23 cellular contexts compared by ENCODE assay signal in the genomic region with DNA sequence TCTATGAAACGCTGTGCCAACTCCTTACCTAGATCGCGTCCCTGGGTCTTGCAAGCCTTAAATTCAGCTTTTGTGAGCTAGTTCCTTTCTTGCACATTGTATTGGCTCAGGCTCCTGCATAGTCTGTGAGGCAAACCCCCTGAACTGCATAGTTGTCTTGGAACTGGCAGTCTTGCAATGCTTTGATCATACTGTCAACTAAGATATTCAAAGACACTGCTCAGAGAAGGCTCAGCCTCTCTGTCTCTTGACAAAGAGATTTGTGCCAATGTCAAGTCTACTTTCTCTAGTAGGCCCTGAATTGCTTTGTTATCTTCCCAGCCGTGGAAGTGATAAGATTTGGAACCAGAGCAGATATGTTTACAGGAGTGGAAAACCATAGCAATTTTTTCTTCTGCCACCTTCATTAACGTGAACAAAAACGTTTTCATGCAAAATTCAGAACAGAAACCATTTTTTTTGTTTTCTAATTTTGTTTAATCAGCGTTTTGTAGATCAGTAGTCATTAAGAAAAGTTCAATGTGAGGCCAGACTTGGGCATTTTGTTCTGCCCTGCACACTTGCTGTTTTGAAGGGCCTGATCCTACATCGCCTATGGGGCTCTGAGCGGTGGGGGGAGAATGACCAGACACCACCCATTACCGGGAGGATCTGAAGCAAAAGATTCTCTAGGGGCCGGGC. TPM values are rescaled to one million over a fixed set of nuclear protein-coding genes. Genes with fewer than 3 reads are reported as not detected.
DNase-seq lines count a peak whose midpoint lies in the region; ATAC-seq and TF ChIP-seq lines count a peak whose summit lies in the region.
"Had no signal": no experiment of that assay in that cellular context is flagged by ENCODE, and none has a peak within 500 bp of the region (broad histone marks: within the 10 kb centered on the region; RNA-seq: fewer than 3 reads in every experiment).

No MANE protein-coding gene starts in this region.

- H3K4me3 ChIP-seq in cardiac muscle cell (no peak overlapping the region), left ventricle myocardium inferior (no peak overlapping the region), IMR-90 (ENCODE audit: insufficient read depth, low read depth, low read length) (no peak overlapping the region), right cardiac atrium (ENCODE audit: low read length) (no peak overlapping the region), smooth muscle cell (no peak overlapping the region)
- H3K4me3 ChIP-seq: HAP-1, PC-9 had no signal

- H2BK15ac ChIP-seq in IMR-90 (ENCODE audit: low read depth, low read length), result no peak overlapping the region

- H2BK5ac ChIP-seq in IMR-90 (ENCODE audit: low read depth, low read length, poor library complexity, severe bottlenecking), result no peak overlapping the region

- TF ChIP-seq RAD21 in IMR-90 (IDR thresholded peaks at IDR 0.05; ENCODE audit: low read length), result no peak

- DNase-seq in cardiac muscle cell (ENCODE audit: low read depth in 1 of 2, low spot score in 1 of 2) (peak in 1 of 2 donors; percentile 78), left ventricle myocardium inferior (no peak), IMR-90 (no peak), right cardiac atrium (no peak), smooth muscle cell (lab: John Stamatoyannopoulos, UW; ENCODE audit: unreplicated experiment) (no peak), NCI-H1436 (lab: John Stamatoyannopoulos, UW) (no peak), progenitor cell of endocrine pancreas (ENCODE audit: low spot score, unreplicated experiment) (no peak)
- DNase-seq: 8988T, DMS53, HFFc6, MM.1S, NCI-H1694, NCI-H2029 treated with DMSO at 0.1 percent for 48 hours, NCI-H446 treated with DMSO at 0.1 percent for 48 hours, NCI-H526, NCI-H82, PC-9, SHP77 treated with DMSO at 0.1 percent for 48 hours had no signal

- no peaks in the 10 kb centered on the region for H3K36me3 Mint-ChIP-seq in progenitor cell of endocrine pancreas (ENCODE audit: insufficient read depth)

- no peak overlapping the region for H3K14ac ChIP-seq in IMR-90 (replicated peaks; ENCODE audit: low read depth, low read length)

- ATAC-seq in IMR-90 (ENCODE audit: low read depth), result no peak
- peak; percentile 61 to 71 for ATAC-seq in right cardiac atrium
- no peak for ATAC-seq in HG03135 (IDR thresholded peaks at IDR 0.05; ENCODE audit: unreplicated experiment)

- no peak overlapping the region for H2AK9ac ChIP-seq in IMR-90 (replicated peaks; ENCODE audit: low read depth, low read length, poor library complexity)

- TF ChIP-seq POLR2A in IMR-90 (IDR thresholded peaks at IDR 0.05; ENCODE audit: low read depth, low read length), result no peak

- no peak overlapping the region for H3K56ac ChIP-seq in IMR-90 (ENCODE audit: extremely low read depth, insufficient read depth, low read length)

- H3F3A ChIP-seq in smooth muscle cell (ENCODE audit: low read depth), result no peaks in the 10 kb centered on the region

- no peak overlapping the region for H2AFZ ChIP-seq in IMR-90 (replicated peaks; ENCODE audit: low read length, poor library complexity)
- no peak overlapping the region for H2AFZ ChIP-seq in smooth muscle cell (ENCODE audit: low read depth)
- H2AFZ ChIP-seq: PC-9 had no signal

- no peak overlapping the region for H3K4me3 Mint-ChIP-seq in progenitor cell of endocrine pancreas (ENCODE audit: low read depth)
- H3K4me3 Mint-ChIP-seq: HFFc6 had no signal

- H3K27ac ChIP-seq in cardiac muscle cell, result peak overlapping the region; percentile 99
- no peak overlapping the region for H3K27ac ChIP-seq in left ventricle myocardium inferior (replicated peaks)
- no peak overlapping the region for H3K27ac ChIP-seq in IMR-90 (ENCODE audit: insufficient read depth, low read length)
- peak overlapping the region; percentile 61 for H3K27ac ChIP-seq in right cardiac atrium (ENCODE audit: low read length)
- H3K27ac ChIP-seq in smooth muscle cell (ENCODE audit: low read depth), result peak overlapping the region; percentile 62
- H3K27ac ChIP-seq: KMS-11, PC-9 had no signal

- H3K4me2 ChIP-seq in IMR-90 (ENCODE audit: low read depth, low read length) (no peak overlapping the region), smooth muscle cell (no peak overlapping the region)
- H3K4me2 ChIP-seq: KMS-11, PC-9 had no signal

- no peaks in the 10 kb centered on the region for H3K79me1 ChIP-seq in IMR-90 (ENCODE audit: low read depth in 1 of 2, low read length in 2 of 2)

- H4K8ac ChIP-seq in IMR-90 (ENCODE audit: low read depth in 2 of 2, low read length in 2 of 2), result no peak overlapping the region

- in situ Hi-C loops in IMR-90 (cut with MboI; ENCODE audit: low sequenced_read_pairs), result no loop called here

- no CpG with 5 or more reads among the region's 11 CpGs for WGBS in IMR-90 (ENCODE audit: extremely low coverage in 2 of 2, insufficient read length in 1 of 2), 2 experiments
- WGBS in right cardiac atrium, result 62% methylated on average over 11 of the region's 11 CpGs
- WGBS in smooth muscle cell (ENCODE audit: low lambda C conversion rate), result 65% methylated on average over 11 of the region's 11 CpGs

- H3K9ac ChIP-seq in IMR-90 (ENCODE audit: low read depth, low read length) (no peak overlapping the region), smooth muscle cell (ENCODE audit: low read depth) (no peak overlapping the region)
- H3K9ac ChIP-seq: KMS-11 had no signal

- CTCF ChIA-PET in IMR-90 (lab: Yijun Ruan, JAX), result no interaction called here

- H3K18ac ChIP-seq in IMR-90 (ENCODE audit: low read depth, low read length), result no peak overlapping the region

- dilution Hi-C loops in IMR-90 (cut with HindIII; ENCODE audit: low sequenced_read_pairs, unreplicated experiment), result no loop called here

- no peaks in the 10 kb centered on the region for H3K27me3 ChIP-seq in cardiac muscle cell
- no peaks in the 10 kb centered on the region for H3K27me3 ChIP-seq in left ventricle myocardium inferior (ENCODE audit: low read depth)
- peaks cover 10% of the 10 kb centered on the region for H3K27me3 ChIP-seq in IMR-90 (ENCODE audit: control insufficient read depth, insufficient read depth, low read length)
- H3K27me3 ChIP-seq in right cardiac atrium (ENCODE audit: control insufficient read depth, insufficient read depth), result no peaks in the 10 kb centered on the region
- no peaks in the 10 kb centered on the region for H3K27me3 ChIP-seq in smooth muscle cell (ENCODE audit: low read depth)

- peaks cover 26% of the 10 kb centered on the region for H3K27me3 Mint-ChIP-seq in progenitor cell of endocrine pancreas

- POLR2A ChIA-PET in IMR-90 (lab: Charles Lee; ENCODE audit: unreplicated experiment), result no interaction called here

- H3K36me3 ChIP-seq in cardiac muscle cell (no peaks in the 10 kb centered on the region), left ventricle myocardium inferior (no peaks in the 10 kb centered on the region), IMR-90 (ENCODE audit: control insufficient read depth, insufficient read depth, low read length) (no peaks in the 10 kb centered on the region), smooth muscle cell (ENCODE audit: low read depth) (no peaks in the 10 kb centered on the region)
- H3K36me3 ChIP-seq: HAP-1 had no signal

- no peak overlapping the region for H2BK120ac ChIP-seq in IMR-90 (ENCODE audit: low read depth, low read length)

- H3K9me1 ChIP-seq in IMR-90 (ENCODE audit: insufficient read depth, low read length), result no peaks in the 10 kb centered on the region

- H3K79me2 ChIP-seq in smooth muscle cell (ENCODE audit: low read depth), result no peaks in the 10 kb centered on the region

- H3K4ac ChIP-seq in IMR-90 (ENCODE audit: low read depth, low read length), result no peak overlapping the region

- TF ChIP-seq CTCF in cardiac muscle cell (IDR thresholded peaks at IDR 0.05; ENCODE audit: low read depth, low read length) (no peak), left ventricle myocardium inferior (IDR thresholded peaks at IDR 0.05; ENCODE audit: borderline replicate concordance) (no peak), IMR-90 (conservative IDR thresholded peaks at IDR 0.05; ENCODE audit: low read depth, low read length) (no peak), smooth muscle cell (IDR thresholded peaks at IDR 0.05; ENCODE audit: borderline replicate concordance, insufficient read depth, poor library complexity, severe bottlenecking) (no peak), progenitor cell of endocrine pancreas (IDR thresholded peaks at IDR 0.05; ENCODE audit: unreplicated experiment) (no peak)

- no peak overlapping the region for H4K91ac ChIP-seq in IMR-90 (ENCODE audit: insufficient read depth, low read depth, low read length)

- H4K20me1 ChIP-seq in IMR-90 (ENCODE audit: insufficient read depth, low read length) (no peaks in the 10 kb centered on the region), smooth muscle cell (ENCODE audit: low read depth) (no peaks in the 10 kb centered on the region)

- no peak overlapping the region for H2AK5ac ChIP-seq in IMR-90 (ENCODE audit: low read depth, low read length)

- no peak overlapping the region for H4K5ac ChIP-seq in IMR-90 (ENCODE audit: low read depth, low read length)

- H3K23ac ChIP-seq in IMR-90 (ENCODE audit: low read depth, low read length), result no peak overlapping the region

- H2BK20ac ChIP-seq in IMR-90 (ENCODE audit: low read depth, low read length), result no peak overlapping the region

- H3K4me1 ChIP-seq in cardiac muscle cell (ENCODE audit: low read depth), result peaks cover 60% of the 10 kb centered on the region
- peaks cover 27% of the 10 kb centered on the region for H3K4me1 ChIP-seq in left ventricle myocardium inferior
- H3K4me1 ChIP-seq in IMR-90 (ENCODE audit: control insufficient read depth, insufficient read depth, low read length), result no peaks in the 10 kb centered on the region
- no peaks in the 10 kb centered on the region for H3K4me1 ChIP-seq in right cardiac atrium (ENCODE audit: control insufficient read depth, insufficient read depth, low read length)
- no peaks in the 10 kb centered on the region for H3K4me1 ChIP-seq in smooth muscle cell (ENCODE audit: low read depth)
- H3K4me1 ChIP-seq: HAP-1 had no signal

- no TSS peak for BruUV-seq in IMR-90 (replicated peaks; lab: Mats Ljungman, UMichigan)

- no peaks in the 10 kb centered on the region for H3K9me3 ChIP-seq in cardiac muscle cell (ENCODE audit: low read depth)
- no peaks in the 10 kb centered on the region for H3K9me3 ChIP-seq in left ventricle myocardium inferior (replicated peaks)
- no peaks in the 10 kb centered on the region for H3K9me3 ChIP-seq in IMR-90 (ENCODE audit: control insufficient read depth, insufficient read depth, low read length)
- H3K9me3 ChIP-seq in right cardiac atrium (ENCODE audit: control insufficient read depth, low read length), result no peaks in the 10 kb centered on the region
- H3K9me3 ChIP-seq in smooth muscle cell (replicated peaks; ENCODE audit: low read depth), result no peaks in the 10 kb centered on the region
- H3K9me3 ChIP-seq: HAP-1 had no signal

- H3K9me3 Mint-ChIP-seq in progenitor cell of endocrine pancreas (ENCODE audit: low read depth), result no peaks in the 10 kb centered on the region
- H3K9me3 Mint-ChIP-seq: HFFc6 had no signal

- H3K27ac Mint-ChIP-seq in progenitor cell of endocrine pancreas, result no peak overlapping the region
- H3K27ac Mint-ChIP-seq: HFFc6 had no signal

- peaks cover 5% of the 10 kb centered on the region for H3K4me1 Mint-ChIP-seq in progenitor cell of endocrine pancreas (ENCODE audit: low read depth)

- intact Hi-C loops in left ventricle myocardium inferior (cut with micrococcal nuclease), result no loop called here
- intact Hi-C loops in IMR-90 (cut with micrococcal nuclease), result no loop called here
- intact Hi-C loops in right cardiac atrium (cut with DNase I), result loop anchor here in 1 of 4 donors (10.0 kb wide), 1 partner anchor 87 kb away; no protein-coding TSS in a partner anchor

RNA-seq across cellular contexts. Expression of a gene that starts 27.6 kb away (rescaled TPM):
- total RNA-seq in cardiac muscle cell, result 110 and 176 TPM in 2 replicates
- polyA plus RNA-seq in cardiac muscle cell, result 180 and 189 TPM in 2 replicates
- 22.1 TPM for total RNA-seq in left ventricle myocardium inferior
- total RNA-seq in IMR-90 (2012; rRNA removed), result not detected in 2 replicates
- 0.04 TPM in 1 of 2 replicates, not detected in the other for polyA plus RNA-seq in IMR-90 (2012; rRNA removed)
- 0.02 TPM in 1 of 2 replicates, not detected in the other for polyA plus RNA-seq in IMR-90 (2012; cell fraction: cytosol; rRNA removed)
- 0.09 and 0.10 TPM in 2 replicates for polyA plus RNA-seq in IMR-90 (2012; cell fraction: nucleus; rRNA removed; ENCODE audit: low replicate concordance)
- 10 to 100 TPM; 16.7 to 29.2 (median 25.7) TPM for total RNA-seq in right cardiac atrium
- 14.7 TPM for polyA plus RNA-seq in right cardiac atrium
- 6.1 and 7.3 TPM in 2 replicates for total RNA-seq in smooth muscle cell
- polyA plus RNA-seq in smooth muscle cell, result 2.4 and 9.8 TPM in 2 replicates
- 3.6 and 3.7 TPM in 2 replicates for total RNA-seq in progenitor cell of endocrine pancreas
- total RNA-seq: G401, RPMI7951 had no signal

Comparison
In these comparisons a context has a peak if more than half of its experiments do, and no peak if none do; other contexts are left out.
1. H3K27ac ChIP-seq: peak in cardiac muscle cell (single experiment), right cardiac atrium (single experiment) and smooth muscle cell (single experiment); none in left ventricle myocardium inferior (single experiment) and IMR-90 (single experiment).
2. ATAC-seq: peak in right cardiac atrium (2 of 2); none in IMR-90 (single experiment) and HG03135 (single experiment).